ENCODE assay signal across 10 cellular contexts in genomic region chr1:101781437-101781836, GRCh38.
A peak's percentile ranks its signal among the peaks of the same experiment; 100 is the strongest.
DNase-seq lines count a peak whose midpoint lies in the region; ATAC-seq and TF ChIP-seq lines count a peak whose summit lies in the region.
"Had no signal": no experiment of that assay in that cellular context is flagged by ENCODE, and none has a peak within 500 bp of the region (broad histone marks: within the 10 kb centered on the region; RNA-seq: fewer than 3 reads in every experiment).

No MANE protein-coding gene starts in this region.

- H3K36me3 ChIP-seq in kidney epithelial cell (ENCODE audit: control insufficient read depth, insufficient read depth, low read length): no peaks in the 10 kb centered on the region

- intact Hi-C loops in activated CD4-positive, alpha-beta T cell treated with anti-CD3 and anti-CD28 coated beads, Interleukin-2, amount 10 ng/mL, durations not matched to agents 24 days and 14 days (cut with micrococcal nuclease): no loop called here

- no peak overlapping the region for H3K4me3 ChIP-seq in kidney epithelial cell (ENCODE audit: low read depth, low read length)

- H3K36me3 Mint-ChIP-seq in activated CD4-positive, alpha-beta T cell treated with anti-CD3 and anti-CD28 coated beads, Interleukin-2, amount 10 ng/mL, durations not matched to agents 24 days and 14 days (ENCODE audit: low read depth): no peaks in the 10 kb centered on the region

- no peak for TF ChIP-seq CTCF in kidney epithelial cell (IDR thresholded peaks at IDR 0.05; ENCODE audit: insufficient read depth, low read length, poor library complexity, severe bottlenecking)

- no peaks in the 10 kb centered on the region for H3K9me3 Mint-ChIP-seq in activated CD4-positive, alpha-beta T cell treated with anti-CD3 and anti-CD28 coated beads, Interleukin-2, amount 10 ng/mL, durations not matched to agents 24 days and 14 days
- H3K9me3 Mint-ChIP-seq: nephron progenitor cell had no signal

- no peak overlapping the region for H3K27ac Mint-ChIP-seq in activated CD4-positive, alpha-beta T cell treated with anti-CD3 and anti-CD28 coated beads, Interleukin-2, amount 10 ng/mL, durations not matched to agents 24 days and 14 days
- H3K27ac Mint-ChIP-seq: nephron progenitor cell had no signal

- no peaks in the 10 kb centered on the region for H3K27me3 Mint-ChIP-seq in activated CD4-positive, alpha-beta T cell treated with anti-CD3 and anti-CD28 coated beads, Interleukin-2, amount 10 ng/mL, durations not matched to agents 24 days and 14 days

- peak; percentile 4 for DNase-seq in EL
- DNase-seq in NCI-H1092 treated with DMSO at 0.1 percent for 48 hours (lab: John Stamatoyannopoulos, UW): peak; percentile 86
- DNase-seq in SHP77 treated with DMSO at 0.1 percent for 48 hours (lab: John Stamatoyannopoulos, UW): peak; percentile 76
- peak; percentile 1 for DNase-seq in kidney epithelial cell (ENCODE audit: low read depth)
- DNase-seq in stimulated activated CD4-positive, alpha-beta T cell treated with anti-CD3 and anti-CD28 coated beads, Interleukin-4, amount 100 ng/mL, for 24 hours: no peak
- no peak for DNase-seq in activated CD4-positive, alpha-beta T cell treated with anti-CD3 and anti-CD28 coated beads, Interleukin-2, amount 10 ng/mL, durations not matched to agents 24 days and 14 days
- DNase-seq in stimulated activated naive CD8-positive, alpha-beta T cell treated with anti-CD3 and anti-CD28 coated beads, Interleukin-15, Interleukin-2, amounts not matched to agents 100 U/mL and 50 U/mL, for 24 hours: no peak
- DNase-seq: nephron progenitor cell had no signal

- no peaks in the 10 kb centered on the region for H3K27me3 ChIP-seq in kidney epithelial cell (ENCODE audit: control insufficient read depth, insufficient read depth, low read length)

- H3K4me1 Mint-ChIP-seq in activated CD4-positive, alpha-beta T cell treated with anti-CD3 and anti-CD28 coated beads, Interleukin-2, amount 10 ng/mL, durations not matched to agents 24 days and 14 days: no peaks in the 10 kb centered on the region
- H3K4me1 Mint-ChIP-seq: nephron progenitor cell had no signal

- no peak overlapping the region for H3K4me3 Mint-ChIP-seq in activated CD4-positive, alpha-beta T cell treated with anti-CD3 and anti-CD28 coated beads, Interleukin-2, amount 10 ng/mL, durations not matched to agents 24 days and 14 days
- H3K4me3 Mint-ChIP-seq: nephron progenitor cell had no signal

- no peak for ATAC-seq in GM19328 (IDR thresholded peaks at IDR 0.05; ENCODE audit: unreplicated experiment)
- ATAC-seq in stimulated activated naive CD8-positive, alpha-beta T cell treated with anti-CD3 and anti-CD28 coated beads, Interleukin-15, Interleukin-2, amounts not matched to agents 100 U/mL and 50 U/mL, for 24 hours: no peak
- ATAC-seq: esophagus mucosa had no signal

Comparison
In these comparisons a context has a peak if more than half of its experiments do, and no peak if none do; other contexts are left out.
1. DNase-seq: peak in EL (single experiment), NCI-H1092 treated with DMSO at 0.1 percent for 48 hours (single experiment), SHP77 treated with DMSO at 0.1 percent for 48 hours (single experiment) and kidney epithelial cell (single experiment); none in stimulated activated CD4-positive, alpha-beta T cell treated with anti-CD3 and anti-CD28 coated beads, Interleukin-4, amount 100 ng/mL, for 24 hours (single experiment), activated CD4-positive, alpha-beta T cell treated with anti-CD3 and anti-CD28 coated beads, Interleukin-2, amount 10 ng/mL, durations not matched to agents 24 days and 14 days (single experiment) and stimulated activated naive CD8-positive, alpha-beta T cell treated with anti-CD3 and anti-CD28 coated beads, Interleukin-15, Interleukin-2, amounts not matched to agents 100 U/mL and 50 U/mL, for 24 hours (single experiment).